Comparison of ENCODE assay signal across 1 cellular context in the genomic region with DNA sequence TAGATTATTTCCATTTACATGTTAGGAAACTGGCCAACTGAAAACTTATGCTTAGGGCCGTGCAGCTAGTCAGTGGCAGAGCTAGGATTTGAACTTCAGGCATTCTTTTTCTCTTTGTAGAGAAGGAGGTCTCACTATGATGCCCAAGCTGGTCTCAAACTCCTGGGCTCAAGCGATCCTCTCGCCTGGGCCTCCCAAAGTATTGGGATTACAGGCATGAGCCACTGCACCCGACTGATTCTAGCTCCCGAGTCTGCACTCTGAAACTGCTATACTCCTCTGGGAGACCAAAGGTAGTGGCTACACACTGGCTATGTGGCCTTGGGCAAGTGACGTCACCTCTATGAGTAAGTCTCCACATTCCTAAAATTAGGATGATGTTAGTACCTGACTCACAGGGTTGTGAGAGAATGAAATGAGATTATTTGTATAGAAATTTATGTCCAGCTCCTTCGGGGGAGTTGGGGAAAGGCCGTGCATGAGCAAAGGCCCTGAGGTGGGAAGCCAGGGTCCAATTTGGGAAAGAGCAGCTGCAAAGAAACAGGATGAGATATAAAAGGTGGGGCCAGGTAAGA.
TF ChIP-seq lines count a peak whose summit lies in the region.

No MANE protein-coding gene starts in this region.

TF ChIP-seq in HepG2, 621 proteins besides CTCF, POLR2A, EP300 and RAD21 (continued from another document):
- TF ChIP-seq, protein P1, sequence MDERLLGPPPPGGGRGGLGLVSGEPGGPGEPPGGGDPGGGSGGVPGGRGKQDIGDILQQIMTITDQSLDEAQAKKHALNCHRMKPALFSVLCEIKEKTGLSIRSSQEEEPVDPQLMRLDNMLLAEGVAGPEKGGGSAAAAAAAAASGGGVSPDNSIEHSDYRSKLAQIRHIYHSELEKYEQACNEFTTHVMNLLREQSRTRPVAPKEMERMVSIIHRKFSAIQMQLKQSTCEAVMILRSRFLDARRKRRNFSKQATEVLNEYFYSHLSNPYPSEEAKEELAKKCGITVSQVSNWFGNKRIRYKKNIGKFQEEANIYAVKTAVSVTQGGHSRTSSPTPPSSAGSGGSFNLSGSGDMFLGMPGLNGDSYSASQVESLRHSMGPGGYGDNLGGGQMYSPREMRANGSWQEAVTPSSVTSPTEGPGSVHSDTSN (CRISPR knock-in tag; IDR thresholded peaks at IDR 0.05): no peak
- TF ChIP-seq GFI1 (CRISPR knock-in tag; IDR thresholded peaks at IDR 0.05; ENCODE audit: borderline replicate concordance) (0 out of 2 replicates have a peak, but pooled peaks have one; percentile 11), ZNF652 (CRISPR knock-in tag; IDR thresholded peaks at IDR 0.05; ENCODE audit: borderline replicate concordance, low read depth) (no peak), ZBTB42 (CRISPR knock-in tag; IDR thresholded peaks at IDR 0.05) (no peak), ATF7-NPFF (CRISPR knock-in tag; IDR thresholded peaks at IDR 0.05; ENCODE audit: low read depth) (no peak), ZNF20 (CRISPR knock-in tag; IDR thresholded peaks at IDR 0.05) (no peak), SETDB1 (CRISPR knock-in tag; IDR thresholded peaks at IDR 0.05; ENCODE audit: borderline replicate concordance) (no peak), IRF2 (CRISPR knock-in tag; IDR thresholded peaks at IDR 0.05) (no peak), RCOR2 (CRISPR knock-in tag; IDR thresholded peaks at IDR 0.05) (no peak), ZNF33B (CRISPR knock-in tag; IDR thresholded peaks at IDR 0.05) (no peak), ZNF205 (CRISPR knock-in tag; IDR thresholded peaks at IDR 0.05) (no peak), FOXA1 (IDR thresholded peaks at IDR 0.05) (no peak), FOXA1 (CRISPR knock-in tag; IDR thresholded peaks at IDR 0.05) (no peak), GTF2F1 (IDR thresholded peaks at IDR 0.05; ENCODE audit: low read length) (0 out of 2 replicates have a peak, but pooled peaks have one; percentile 15), SOX6 (IDR thresholded peaks at IDR 0.05) (no peak), SOX6 (CRISPR knock-in tag; IDR thresholded peaks at IDR 0.05) (no peak), ZNF790 (CRISPR knock-in tag; IDR thresholded peaks at IDR 0.05; ENCODE audit: borderline replicate concordance) (no peak), IKZF1 (IDR thresholded peaks at IDR 0.05) (no peak), ZNF543 (CRISPR knock-in tag; IDR thresholded peaks at IDR 0.05) (no peak), SP5 (CRISPR knock-in tag; IDR thresholded peaks at IDR 0.05; ENCODE audit: borderline replicate concordance, low read depth) (no peak), ZSCAN20 (CRISPR knock-in tag; IDR thresholded peaks at IDR 0.05; ENCODE audit: borderline replicate concordance) (no peak), SMAD3 (CRISPR knock-in tag; IDR thresholded peaks at IDR 0.05) (no peak), BRCA1 (CRISPR knock-in tag; IDR thresholded peaks at IDR 0.05) (no peak), ZNF567 (CRISPR knock-in tag; IDR thresholded peaks at IDR 0.05; ENCODE audit: borderline replicate concordance) (no peak), TRIM24 (CRISPR knock-in tag; IDR thresholded peaks at IDR 0.05) (no peak), MAF1 (CRISPR knock-in tag; IDR thresholded peaks at IDR 0.05; ENCODE audit: borderline replicate concordance) (0 out of 2 replicates have a peak, but pooled peaks have one; percentile 14), ZNF589 (CRISPR knock-in tag; conservative IDR thresholded peaks at IDR 0.05) (no peak), KAT8 (CRISPR knock-in tag; IDR thresholded peaks at IDR 0.05) (no peak), PHF21A (CRISPR knock-in tag; IDR thresholded peaks at IDR 0.05) (no peak), NRL (CRISPR knock-in tag; IDR thresholded peaks at IDR 0.05; ENCODE audit: borderline replicate concordance) (no peak), NFE2 (CRISPR knock-in tag; IDR thresholded peaks at IDR 0.05) (no peak), YY1 (IDR thresholded peaks at IDR 0.05; ENCODE audit: insufficient read depth, insufficient replicate concordance, low read depth, low read length) (no peak), ZNF296 (CRISPR knock-in tag; conservative IDR thresholded peaks at IDR 0.05) (no peak)
- TF ChIP-seq, protein P2, sequence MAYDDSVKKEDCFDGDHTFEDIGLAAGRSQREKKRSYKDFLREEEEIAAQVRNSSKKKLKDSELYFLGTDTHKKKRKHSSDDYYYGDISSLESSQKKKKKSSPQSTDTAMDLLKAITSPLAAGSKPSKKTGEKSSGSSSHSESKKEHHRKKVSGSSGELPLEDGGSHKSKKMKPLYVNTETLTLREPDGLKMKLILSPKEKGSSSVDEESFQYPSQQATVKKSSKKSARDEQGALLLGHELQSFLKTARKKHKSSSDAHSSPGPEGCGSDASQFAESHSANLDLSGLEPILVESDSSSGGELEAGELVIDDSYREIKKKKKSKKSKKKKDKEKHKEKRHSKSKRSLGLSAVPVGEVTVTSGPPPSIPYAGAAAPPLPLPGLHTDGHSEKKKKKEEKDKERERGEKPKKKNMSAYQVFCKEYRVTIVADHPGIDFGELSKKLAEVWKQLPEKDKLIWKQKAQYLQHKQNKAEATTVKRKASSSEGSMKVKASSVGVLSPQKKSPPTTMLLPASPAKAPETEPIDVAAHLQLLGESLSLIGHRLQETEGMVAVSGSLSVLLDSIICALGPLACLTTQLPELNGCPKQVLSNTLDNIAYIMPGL (CRISPR knock-in tag; IDR thresholded peaks at IDR 0.05; ENCODE audit: borderline replicate concordance in 1 of 2, low read depth in 1 of 2): no peak
- TF ChIP-seq, protein P3, sequence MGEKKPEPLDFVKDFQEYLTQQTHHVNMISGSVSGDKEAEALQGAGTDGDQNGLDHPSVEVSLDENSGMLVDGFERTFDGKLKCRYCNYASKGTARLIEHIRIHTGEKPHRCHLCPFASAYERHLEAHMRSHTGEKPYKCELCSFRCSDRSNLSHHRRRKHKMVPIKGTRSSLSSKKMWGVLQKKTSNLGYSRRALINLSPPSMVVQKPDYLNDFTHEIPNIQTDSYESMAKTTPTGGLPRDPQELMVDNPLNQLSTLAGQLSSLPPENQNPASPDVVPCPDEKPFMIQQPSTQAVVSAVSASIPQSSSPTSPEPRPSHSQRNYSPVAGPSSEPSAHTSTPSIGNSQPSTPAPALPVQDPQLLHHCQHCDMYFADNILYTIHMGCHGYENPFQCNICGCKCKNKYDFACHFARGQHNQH (CRISPR knock-in tag; IDR thresholded peaks at IDR 0.05): no peak
- TF ChIP-seq, protein P4, sequence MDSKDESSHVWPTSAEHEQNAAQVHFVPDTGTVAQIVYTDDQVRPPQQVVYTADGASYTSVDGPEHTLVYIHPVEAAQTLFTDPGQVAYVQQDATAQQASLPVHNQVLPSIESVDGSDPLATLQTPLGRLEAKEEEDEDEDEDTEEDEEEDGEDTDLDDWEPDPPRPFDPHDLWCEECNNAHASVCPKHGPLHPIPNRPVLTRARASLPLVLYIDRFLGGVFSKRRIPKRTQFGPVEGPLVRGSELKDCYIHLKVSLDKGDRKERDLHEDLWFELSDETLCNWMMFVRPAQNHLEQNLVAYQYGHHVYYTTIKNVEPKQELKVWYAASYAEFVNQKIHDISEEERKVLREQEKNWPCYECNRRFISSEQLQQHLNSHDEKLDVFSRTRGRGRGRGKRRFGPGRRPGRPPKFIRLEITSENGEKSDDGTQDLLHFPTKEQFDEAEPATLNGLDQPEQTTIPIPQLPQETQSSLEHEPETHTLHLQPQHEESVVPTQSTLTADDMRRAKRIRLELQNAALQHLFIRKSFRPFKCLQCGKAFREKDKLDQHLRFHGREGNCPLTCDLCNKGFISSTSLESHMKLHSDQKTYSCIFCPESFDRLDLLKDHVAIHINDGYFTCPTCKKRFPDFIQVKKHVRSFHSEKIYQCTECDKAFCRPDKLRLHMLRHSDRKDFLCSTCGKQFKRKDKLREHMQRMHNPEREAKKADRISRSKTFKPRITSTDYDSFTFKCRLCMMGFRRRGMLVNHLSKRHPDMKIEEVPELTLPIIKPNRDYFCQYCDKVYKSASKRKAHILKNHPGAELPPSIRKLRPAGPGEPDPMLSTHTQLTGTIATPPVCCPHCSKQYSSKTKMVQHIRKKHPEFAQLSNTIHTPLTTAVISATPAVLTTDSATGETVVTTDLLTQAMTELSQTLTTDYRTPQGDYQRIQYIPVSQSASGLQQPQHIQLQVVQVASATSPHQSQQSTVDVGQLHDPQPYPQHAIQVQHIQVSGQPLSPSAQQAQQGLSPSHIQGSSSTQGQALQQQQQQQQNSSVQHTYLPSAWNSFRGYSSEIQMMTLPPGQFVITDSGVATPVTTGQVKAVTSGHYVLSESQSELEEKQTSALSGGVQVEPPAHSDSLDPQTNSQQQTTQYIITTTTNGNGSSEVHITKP (CRISPR knock-in tag; IDR thresholded peaks at IDR 0.05; ENCODE audit: low read depth): peak; percentile 24; the same call in 1 of the 2 replicates
- TF ChIP-seq, protein P5, sequence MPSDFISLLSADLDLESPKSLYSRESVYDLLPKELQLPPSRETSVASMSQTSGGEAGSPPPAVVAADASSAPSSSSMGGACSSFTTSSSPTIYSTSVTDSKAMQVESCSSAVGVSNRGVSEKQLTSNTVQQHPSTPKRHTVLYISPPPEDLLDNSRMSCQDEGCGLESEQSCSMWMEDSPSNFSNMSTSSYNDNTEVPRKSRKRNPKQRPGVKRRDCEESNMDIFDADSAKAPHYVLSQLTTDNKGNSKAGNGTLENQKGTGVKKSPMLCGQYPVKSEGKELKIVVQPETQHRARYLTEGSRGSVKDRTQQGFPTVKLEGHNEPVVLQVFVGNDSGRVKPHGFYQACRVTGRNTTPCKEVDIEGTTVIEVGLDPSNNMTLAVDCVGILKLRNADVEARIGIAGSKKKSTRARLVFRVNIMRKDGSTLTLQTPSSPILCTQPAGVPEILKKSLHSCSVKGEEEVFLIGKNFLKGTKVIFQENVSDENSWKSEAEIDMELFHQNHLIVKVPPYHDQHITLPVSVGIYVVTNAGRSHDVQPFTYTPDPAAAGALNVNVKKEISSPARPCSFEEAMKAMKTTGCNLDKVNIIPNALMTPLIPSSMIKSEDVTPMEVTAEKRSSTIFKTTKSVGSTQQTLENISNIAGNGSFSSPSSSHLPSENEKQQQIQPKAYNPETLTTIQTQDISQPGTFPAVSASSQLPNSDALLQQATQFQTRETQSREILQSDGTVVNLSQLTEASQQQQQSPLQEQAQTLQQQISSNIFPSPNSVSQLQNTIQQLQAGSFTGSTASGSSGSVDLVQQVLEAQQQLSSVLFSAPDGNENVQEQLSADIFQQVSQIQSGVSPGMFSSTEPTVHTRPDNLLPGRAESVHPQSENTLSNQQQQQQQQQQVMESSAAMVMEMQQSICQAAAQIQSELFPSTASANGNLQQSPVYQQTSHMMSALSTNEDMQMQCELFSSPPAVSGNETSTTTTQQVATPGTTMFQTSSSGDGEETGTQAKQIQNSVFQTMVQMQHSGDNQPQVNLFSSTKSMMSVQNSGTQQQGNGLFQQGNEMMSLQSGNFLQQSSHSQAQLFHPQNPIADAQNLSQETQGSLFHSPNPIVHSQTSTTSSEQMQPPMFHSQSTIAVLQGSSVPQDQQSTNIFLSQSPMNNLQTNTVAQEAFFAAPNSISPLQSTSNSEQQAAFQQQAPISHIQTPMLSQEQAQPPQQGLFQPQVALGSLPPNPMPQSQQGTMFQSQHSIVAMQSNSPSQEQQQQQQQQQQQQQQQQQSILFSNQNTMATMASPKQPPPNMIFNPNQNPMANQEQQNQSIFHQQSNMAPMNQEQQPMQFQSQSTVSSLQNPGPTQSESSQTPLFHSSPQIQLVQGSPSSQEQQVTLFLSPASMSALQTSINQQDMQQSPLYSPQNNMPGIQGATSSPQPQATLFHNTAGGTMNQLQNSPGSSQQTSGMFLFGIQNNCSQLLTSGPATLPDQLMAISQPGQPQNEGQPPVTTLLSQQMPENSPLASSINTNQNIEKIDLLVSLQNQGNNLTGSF (CRISPR knock-in tag; IDR thresholded peaks at IDR 0.05): no peak
- TF ChIP-seq, protein P6, sequence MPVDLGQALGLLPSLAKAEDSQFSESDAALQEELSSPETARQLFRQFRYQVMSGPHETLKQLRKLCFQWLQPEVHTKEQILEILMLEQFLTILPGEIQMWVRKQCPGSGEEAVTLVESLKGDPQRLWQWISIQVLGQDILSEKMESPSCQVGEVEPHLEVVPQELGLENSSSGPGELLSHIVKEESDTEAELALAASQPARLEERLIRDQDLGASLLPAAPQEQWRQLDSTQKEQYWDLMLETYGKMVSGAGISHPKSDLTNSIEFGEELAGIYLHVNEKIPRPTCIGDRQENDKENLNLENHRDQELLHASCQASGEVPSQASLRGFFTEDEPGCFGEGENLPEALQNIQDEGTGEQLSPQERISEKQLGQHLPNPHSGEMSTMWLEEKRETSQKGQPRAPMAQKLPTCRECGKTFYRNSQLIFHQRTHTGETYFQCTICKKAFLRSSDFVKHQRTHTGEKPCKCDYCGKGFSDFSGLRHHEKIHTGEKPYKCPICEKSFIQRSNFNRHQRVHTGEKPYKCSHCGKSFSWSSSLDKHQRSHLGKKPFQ (CRISPR knock-in tag; IDR thresholded peaks at IDR 0.05; ENCODE audit: insufficient replicate concordance): no peak
